In genomic region chr22:45537734-45538181, GRCh38 we compare ENCODE assay signal across 10 cellular contexts. TPM values are rescaled to one million over a fixed set of nuclear protein-coding genes. Genes with fewer than 3 reads are reported as not detected.
DNase-seq lines count a peak whose midpoint lies in the region; ATAC-seq lines count a peak whose summit lies in the region.
"Had no signal": no experiment of that assay in that cellular context is flagged by ENCODE, and none has a peak within 500 bp of the region (broad histone marks: within the 10 kb centered on the region; RNA-seq: fewer than 3 reads in every experiment).

No MANE protein-coding gene starts in this region.

- peaks cover 2% of the 10 kb centered on the region for H3K4me1 Mint-ChIP-seq in T-helper 17 cell
- H3K4me1 Mint-ChIP-seq: central memory CD8-positive, alpha-beta T cell had no signal

- H3K36me3 Mint-ChIP-seq in T-helper 17 cell (ENCODE audit: low read depth), result no peaks in the 10 kb centered on the region

- no peaks in the 10 kb centered on the region for H3K9me3 ChIP-seq in T-helper 17 cell (ENCODE audit: control insufficient read depth, low read length, poor library complexity, severe bottlenecking)

- peaks cover 31% of the 10 kb centered on the region for H3K27me3 Mint-ChIP-seq in T-helper 17 cell

- intact Hi-C loops in Right ventricle myocardium superior (cut with DNase I), result no loop called here

- ATAC-seq in T-helper 17 cell (no peak), Right ventricle myocardium superior (ENCODE audit: poor library complexity) (peak; percentile 81), HG02870 (IDR thresholded peaks at IDR 0.05; ENCODE audit: unreplicated experiment) (no peak)

- H3K27ac ChIP-seq in substantia nigra (ENCODE audit: low read depth, low read length, poor library complexity, severe bottlenecking), result peak overlapping the region; percentile 17

- H3K4me3 Mint-ChIP-seq in T-helper 17 cell, result no peak overlapping the region
- H3K4me3 Mint-ChIP-seq: central memory CD8-positive, alpha-beta T cell had no signal

- peak overlapping the region; percentile 57 for H3K27ac Mint-ChIP-seq in T-helper 17 cell

- DNase-seq in H4 (ENCODE audit: low spot score) (peak; percentile 47), T-helper 17 cell (no peak), Right ventricle myocardium superior (peak; percentile 71), substantia nigra (lab: John Stamatoyannopoulos, UW) (peak in 44 of 49 donors; percentile 26 to 88 (median 65)), germinal center (ENCODE audit: low spot score) (no peak), T-helper 1 cell (no peak), kidney tubule cell (ENCODE audit: low spot score) (no peak)
- DNase-seq: NCI-H510A had no signal

RNA-seq across cellular contexts. Expression of gene FBLN1, which starts 35.1 kb away (rescaled TPM):
- total RNA-seq in H4 (2014; rRNA removed; shearing (Covaris generic)), result 0.37 and 1.0 TPM in 2 replicates
- total RNA-seq in T-helper 17 cell (under 1 TPM; 0.34 to 0.90 TPM), Right ventricle myocardium superior (89.5 TPM)

Comparison
In these comparisons a context has a peak if more than half of its experiments do, and no peak if none do; other contexts are left out.
1. DNase-seq: peak in H4 (single experiment), Right ventricle myocardium superior (single experiment) and substantia nigra (44 of 49); none in T-helper 17 cell (0 of 3), germinal center (single experiment), T-helper 1 cell (0 of 5) and kidney tubule cell (single experiment).
2. RNA of gene FBLN1, which starts 35.1 kb away (total RNA-seq): 89.5 TPM in Right ventricle myocardium superior (single experiment); 0.34 to 0.90 TPM in T-helper 17 cell and 0.37 to 1.0 TPM in H4; every median in the first group is over 10 times any median in the second.